28 cellular contexts compared by ENCODE assay signal in the genomic region with DNA sequence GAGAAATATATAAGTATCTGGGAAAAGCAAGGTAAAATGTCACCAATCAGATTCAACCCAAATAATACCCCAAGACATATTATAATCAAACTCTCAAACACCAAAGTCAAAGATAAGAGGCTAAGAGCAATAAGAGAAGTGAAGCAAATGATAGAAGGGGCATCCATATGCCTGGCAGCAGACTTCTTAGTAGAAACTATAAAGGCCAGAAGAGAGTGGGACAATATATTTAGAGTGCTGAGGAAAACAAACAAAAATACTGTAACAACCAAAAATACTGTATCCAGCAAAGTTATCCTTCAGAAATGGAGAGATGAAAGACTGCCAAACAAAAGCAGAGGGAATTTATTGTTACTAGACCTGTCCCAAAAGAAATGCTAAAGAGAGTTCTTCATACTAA.
"Had no signal": no experiment of that assay in that cellular context is flagged by ENCODE, and none has a peak within 500 bp of the region (broad histone marks: within the 10 kb centered on the region; RNA-seq: fewer than 3 reads in every experiment).

No MANE protein-coding gene starts in this region.

- H3K4me1 ChIP-seq: esophagus squamous epithelium, left lung, lower lobe of right lung had no signal

- ATAC-seq: esophagus mucosa, gastrocnemius medialis, heart right ventricle, left cardiac atrium, left lung, left ventricle myocardium superior, lower lobe of right lung, mucosa of descending colon had no signal

- H3K27ac ChIP-seq: coronary artery, dorsolateral prefrontal cortex, epithelial cell of prostate, esophagus squamous epithelium, gastrocnemius medialis, heart right ventricle, left lung, lower lobe of right lung had no signal

- H3K27me3 Mint-ChIP-seq: naive B cell had no signal

- H3K4me1 Mint-ChIP-seq: mesothelial cell of epicardium had no signal

- DNase-seq: dermis blood vessel endothelial cell; dorsolateral prefrontal cortex; effector CD4-positive, alpha-beta T cell; effector memory CD4-positive, alpha-beta T cell; erythroblast; esophagus squamous epithelium; foreskin fibroblast; foreskin melanocyte; gastrocnemius medialis; glutamatergic neuron; head of caudate nucleus; heart right ventricle; hippocampal formation; left cardiac atrium; left lung; left ventricle myocardium superior; lower lobe of right lung; mesenchymal stem cell; mucosa of descending colon; naive B cell had no signal

- H3K4me3 ChIP-seq: coronary artery, dorsolateral prefrontal cortex, esophagus squamous epithelium, gastrocnemius medialis, heart right ventricle, left lung, lower lobe of right lung, mucosa of descending colon had no signal

- FAIRE-seq: colon, endometrium, islet of Langerhans, keratinocyte had no signal

- H3K4me3 Mint-ChIP-seq: mesothelial cell of epicardium, naive B cell had no signal

- H3K27ac Mint-ChIP-seq: mesothelial cell of epicardium had no signal

- H3K27me3 ChIP-seq: dorsolateral prefrontal cortex, esophagus squamous epithelium, gastrocnemius medialis, heart right ventricle, left lung had no signal
